Comparison of ENCODE assay signal across 8 cellular contexts in the genomic region with DNA sequence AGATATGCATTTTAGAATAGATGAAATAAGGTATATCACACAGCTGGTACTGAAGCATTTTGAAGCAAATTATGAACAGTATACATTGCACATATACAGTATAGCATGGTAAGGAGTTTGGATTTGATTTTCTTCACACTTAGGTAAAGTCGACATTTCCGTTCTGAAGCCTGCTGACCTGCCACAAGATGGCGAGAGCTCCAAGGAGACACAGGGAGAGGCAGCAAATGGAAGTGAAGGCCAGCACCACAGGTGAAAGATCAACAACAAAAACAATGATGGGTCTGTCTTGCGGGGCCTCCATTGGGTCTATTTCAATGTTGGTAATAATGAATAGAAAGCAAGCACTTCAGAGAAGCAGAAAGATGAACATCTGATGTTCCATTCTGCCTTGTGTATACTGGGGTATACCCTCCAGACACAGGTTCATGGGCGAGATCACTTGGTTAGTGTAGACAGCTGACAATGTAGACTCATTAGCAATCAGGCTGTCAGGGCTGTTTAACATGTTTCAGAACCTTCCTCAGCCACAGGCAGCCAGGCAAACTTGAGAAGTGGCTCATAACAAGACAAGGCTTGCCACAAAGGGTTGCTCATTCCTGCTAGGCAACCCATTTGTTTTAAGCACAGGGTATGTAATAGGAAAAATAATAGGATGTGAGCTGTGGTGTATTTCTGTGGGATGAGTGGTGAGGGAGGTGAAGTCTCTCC. TPM values are rescaled to one million over a fixed set of nuclear protein-coding genes. Genes with fewer than 3 reads are reported as not detected.
DNase-seq lines count a peak whose midpoint lies in the region; ATAC-seq and TF ChIP-seq lines count a peak whose summit lies in the region.

No MANE protein-coding gene starts in this region.

- no peak overlapping the region for H2AK9ac ChIP-seq in IMR-90 (replicated peaks; ENCODE audit: low read depth, low read length, poor library complexity)

- peak in 6 of 10 experiments; percentile 0 to 14 (median 4) for DNase-seq in CD4-positive, alpha-beta T cell
- DNase-seq in IMR-90 (peak; percentile 44), SW480 (ENCODE audit: low spot score) (peak; percentile 56), foreskin melanocyte (peak; percentile 11), inferior parietal cortex (ENCODE audit: extremely low spot score) (no peak)
- peak; percentile 14 for DNase-seq in stimulated activated naive CD8-positive, alpha-beta T cell treated with anti-CD3 and anti-CD28 coated beads, Interleukin-15, Interleukin-2, amounts not matched to agents 100 U/mL and 50 U/mL, for 24 hours

- BruUV-seq in IMR-90 (replicated peaks; lab: Mats Ljungman, UMichigan): no TSS peak

- no peak overlapping the region for H3K18ac ChIP-seq in IMR-90 (ENCODE audit: low read depth, low read length)

- POLR2A ChIA-PET in CD4-positive, alpha-beta T cell (lab: Charles Lee): no interaction called here
- POLR2A ChIA-PET in IMR-90 (lab: Charles Lee; ENCODE audit: unreplicated experiment): no interaction called here

- no peak for TF ChIP-seq POLR2A in IMR-90 (IDR thresholded peaks at IDR 0.05; ENCODE audit: low read depth, low read length)

- H3K4me1 Mint-ChIP-seq in CD4-positive, alpha-beta T cell (ENCODE audit: low read depth): no peaks in the 10 kb centered on the region

- WGBS in IMR-90 (ENCODE audit: extremely low coverage in 2 of 2, insufficient read length in 1 of 2), 2 experiments: 10% methylated on average over 2 of the region's 5 CpGs; no CpG with 5 or more reads in 1 of the 2 experiments

- H3K9me3 Mint-ChIP-seq in CD4-positive, alpha-beta T cell: no peaks in the 10 kb centered on the region

- no peak overlapping the region for H3K27ac Mint-ChIP-seq in CD4-positive, alpha-beta T cell

- H2BK120ac ChIP-seq in IMR-90 (ENCODE audit: low read depth, low read length): no peak overlapping the region

- H3K79me1 ChIP-seq in IMR-90 (ENCODE audit: low read depth in 1 of 2, low read length in 2 of 2): no peaks in the 10 kb centered on the region

- H3K4me3 Mint-ChIP-seq in CD4-positive, alpha-beta T cell: no peak overlapping the region

- H3K36me3 Mint-ChIP-seq in CD4-positive, alpha-beta T cell (ENCODE audit: low read depth): no peaks in the 10 kb centered on the region

- H3K56ac ChIP-seq in IMR-90 (ENCODE audit: extremely low read depth, insufficient read depth, low read length): no peak overlapping the region

- no peak for ATAC-seq in CD4-positive, alpha-beta T cell (ENCODE audit: poor library complexity)
- ATAC-seq in IMR-90 (ENCODE audit: low read depth) (peak; percentile 54), GM21737 (IDR thresholded peaks at IDR 0.05; ENCODE audit: unreplicated experiment) (no peak)
- no peak for ATAC-seq in stimulated activated naive CD8-positive, alpha-beta T cell treated with anti-CD3 and anti-CD28 coated beads, Interleukin-15, Interleukin-2, amounts not matched to agents 100 U/mL and 50 U/mL, for 24 hours

- no peak overlapping the region for H4K8ac ChIP-seq in IMR-90 (ENCODE audit: low read depth in 2 of 2, low read length in 2 of 2)

- no peak overlapping the region for H2BK5ac ChIP-seq in IMR-90 (ENCODE audit: low read depth, low read length, poor library complexity, severe bottlenecking)

- no peak overlapping the region for H3K9ac ChIP-seq in IMR-90 (ENCODE audit: low read depth, low read length)

- H4K20me1 ChIP-seq in IMR-90 (ENCODE audit: insufficient read depth, low read length): no peaks in the 10 kb centered on the region

- no peak overlapping the region for H3K23ac ChIP-seq in IMR-90 (ENCODE audit: low read depth, low read length)

- H4K5ac ChIP-seq in IMR-90 (ENCODE audit: low read depth, low read length): no peak overlapping the region

- peak overlapping the region; percentile 28 for H2AFZ ChIP-seq in IMR-90 (replicated peaks; ENCODE audit: low read length, poor library complexity)

- no peak overlapping the region for H2BK15ac ChIP-seq in IMR-90 (ENCODE audit: low read depth, low read length)

- in situ Hi-C loops in IMR-90 (cut with MboI; ENCODE audit: low sequenced_read_pairs): loop anchor here (10.0 kb wide), 1 partner anchor 389 kb away; no protein-coding TSS in a partner anchor

- H2BK20ac ChIP-seq in IMR-90 (ENCODE audit: low read depth, low read length): no peak overlapping the region

- peak; percentile 32 for TF ChIP-seq CTCF in CD4-positive, alpha-beta T cell (IDR thresholded peaks at IDR 0.05)
- TF ChIP-seq CTCF in GM12873 (IDR thresholded peaks at IDR 0.05; ENCODE audit: insufficient read depth, low read depth, low read length, missing control alignments) (peak; percentile 59), IMR-90 (conservative IDR thresholded peaks at IDR 0.05; ENCODE audit: low read depth, low read length) (peak; percentile 59)

- intact Hi-C loops in CD4-positive, alpha-beta T cell (cut with DNase I, micrococcal nuclease): loop anchor here (1.0 to 2.0 kb wide), 3 partner anchors 313 to 392 kb away; no protein-coding TSS in a partner anchor
- intact Hi-C loops in IMR-90 (cut with micrococcal nuclease): loop anchor here (1.0 kb wide), 2 partner anchors 311 to 392 kb away; no protein-coding TSS in a partner anchor

- no peak overlapping the region for H3K4me2 ChIP-seq in IMR-90 (ENCODE audit: low read depth, low read length)

- no peaks in the 10 kb centered on the region for H3K36me3 ChIP-seq in IMR-90 (ENCODE audit: control insufficient read depth, insufficient read depth, low read length)

- CTCF ChIA-PET in CD4-positive, alpha-beta T cell (lab: Charles Lee): no interaction called here
- CTCF ChIA-PET in IMR-90 (lab: Yijun Ruan, JAX): interaction anchor here (0.6 kb wide), 2 partner anchors 131 to 296 kb away, joined by 3 to 7 read pairs; no protein-coding TSS in a partner anchor

- no peaks in the 10 kb centered on the region for H3K27me3 ChIP-seq in CD4-positive, alpha-beta T cell (ENCODE audit: control insufficient read depth, insufficient read depth, low read length)
- no peaks in the 10 kb centered on the region; the same call in 1 of the 2 replicates for H3K27me3 ChIP-seq in IMR-90 (ENCODE audit: control insufficient read depth, insufficient read depth, low read length)

- no peak overlapping the region for H3K14ac ChIP-seq in IMR-90 (replicated peaks; ENCODE audit: low read depth, low read length)

- no peaks in the 10 kb centered on the region for H3K4me1 ChIP-seq in IMR-90 (ENCODE audit: control insufficient read depth, insufficient read depth, low read length)

- H3K9me1 ChIP-seq in IMR-90 (ENCODE audit: insufficient read depth, low read length): no peaks in the 10 kb centered on the region

- dilution Hi-C loops in IMR-90 (cut with HindIII; ENCODE audit: low sequenced_read_pairs, unreplicated experiment): no loop called here

- no peaks in the 10 kb centered on the region for H3K9me3 ChIP-seq in CD4-positive, alpha-beta T cell (ENCODE audit: control insufficient read depth, low read length)
- no peaks in the 10 kb centered on the region for H3K9me3 ChIP-seq in IMR-90 (ENCODE audit: control insufficient read depth, insufficient read depth, low read length)

- H2AK5ac ChIP-seq in IMR-90 (ENCODE audit: low read depth, low read length): peak overlapping the region; percentile 29; the same call in 1 of the 2 replicates

- H4K91ac ChIP-seq in IMR-90 (ENCODE audit: insufficient read depth, low read depth, low read length): no peak overlapping the region

- no peak overlapping the region for H3K27ac ChIP-seq in CD4-positive, alpha-beta T cell (ENCODE audit: low read depth, low read length)
- no peak overlapping the region for H3K27ac ChIP-seq in IMR-90 (ENCODE audit: insufficient read depth, low read length)

- H3K4ac ChIP-seq in IMR-90 (ENCODE audit: low read depth, low read length): no peak overlapping the region

- H3K27me3 Mint-ChIP-seq in CD4-positive, alpha-beta T cell: no peaks in the 10 kb centered on the region

- peak; percentile 68 for TF ChIP-seq RAD21 in IMR-90 (IDR thresholded peaks at IDR 0.05; ENCODE audit: low read length)

- H3K4me3 ChIP-seq in IMR-90 (ENCODE audit: insufficient read depth, low read depth, low read length): no peak overlapping the region

TF ChIP-seq in IMR-90, 13 proteins besides CTCF, POLR2A, EP300 and RAD21:
- TF ChIP-seq CEBPB (IDR thresholded peaks at IDR 0.05; ENCODE audit: low read depth, low read length) (no peak), MAFK (IDR thresholded peaks at IDR 0.05; ENCODE audit: low read depth, low read length) (no peak), FOS (IDR thresholded peaks at IDR 0.05; ENCODE audit: low read depth, low read length) (no peak), BHLHE40 (IDR thresholded peaks at IDR 0.05; ENCODE audit: low read depth, low read length) (no peak), RFX5 (IDR thresholded peaks at IDR 0.05; ENCODE audit: low read depth, low read length) (no peak), SMC3 (IDR thresholded peaks at IDR 0.05; ENCODE audit: low read depth, low read length) (peak; percentile 64), RCOR1 (IDR thresholded peaks at IDR 0.05; ENCODE audit: insufficient replicate concordance, low read length) (no peak), MXI1 (IDR thresholded peaks at IDR 0.05; ENCODE audit: borderline replicate concordance, low read depth, low read length) (no peak)

RNA-seq across cellular contexts. Expression of a gene that starts 21.4 kb away (rescaled TPM):
- total RNA-seq in CD4-positive, alpha-beta T cell: under 1 TPM in 1 of 2 experiments, not detected in 1; 0.36 TPM
- total RNA-seq in IMR-90 (2012; rRNA removed): not detected in 2 replicates
- polyA plus RNA-seq in IMR-90 (2012; rRNA removed): 0.04 TPM in 1 of 2 replicates, not detected in the other
- not detected in 2 replicates for polyA plus RNA-seq in IMR-90 (2012; cell fraction: cytosol; rRNA removed)
- 0.05 TPM in 1 of 2 replicates, not detected in the other for polyA plus RNA-seq in IMR-90 (2012; cell fraction: nucleus; rRNA removed; ENCODE audit: low replicate concordance)

RNA-seq across cellular contexts. Expression of a gene that starts 33.2 kb away (rescaled TPM):
- 1 to 10 TPM; 1.9 to 2.5 TPM for total RNA-seq in CD4-positive, alpha-beta T cell
- 0.83 and 0.90 TPM in 2 replicates for total RNA-seq in IMR-90 (2012; rRNA removed)
- 0.26 and 0.39 TPM in 2 replicates for polyA plus RNA-seq in IMR-90 (2012; rRNA removed)
- polyA plus RNA-seq in IMR-90 (2012; cell fraction: cytosol; rRNA removed): 0.06 and 0.19 TPM in 2 replicates
- polyA plus RNA-seq in IMR-90 (2012; cell fraction: nucleus; rRNA removed; ENCODE audit: low replicate concordance): 0.23 and 0.37 TPM in 2 replicates
